ENCODE assay signal across 1 cellular context in genomic region chr7:102424129-102424551, GRCh38.
TF ChIP-seq lines count a peak whose summit lies in the region.

No MANE protein-coding gene starts in this region.

TF ChIP-seq in GM12878, 131 proteins besides CTCF, POLR2A, EP300 and RAD21:
- TF ChIP-seq TCF12 (IDR thresholded peaks at IDR 0.05; ENCODE audit: low read depth, low read length) (peak; percentile 25; the same call in 1 of the 2 replicates), NR2F1 (conservative IDR thresholded peaks at IDR 0.05) (peak; percentile 68), GATAD2B (conservative IDR thresholded peaks at IDR 0.05; ENCODE audit: low read depth) (peak; percentile 25; the same call in 1 of the 2 replicates), DPF2 (IDR thresholded peaks at IDR 0.05) (peak; percentile 21; the same call in 1 of the 2 replicates), BHLHE40 (IDR thresholded peaks at IDR 0.05; ENCODE audit: borderline replicate concordance in 1 of 2, low read depth in 2 of 2, low read length in 1 of 2) (peak in 1 of 2 experiments; percentile 34; a peak in 1 of 4 replicates), SRF (IDR thresholded peaks at IDR 0.05; ENCODE audit: low read depth in 2 of 2, low read length in 2 of 2) (0 out of 4 replicates have a peak, but pooled peaks of 1 of the 2 experiments have one; percentile 15), CHD2 (IDR thresholded peaks at IDR 0.05; ENCODE audit: borderline replicate concordance, low read depth, low read length) (peak; percentile 43; the same call in 1 of the 2 replicates), BMI1 (IDR thresholded peaks at IDR 0.05; ENCODE audit: borderline replicate concordance) (no peak), ASH2L (IDR thresholded peaks at IDR 0.05; ENCODE audit: borderline replicate concordance, low read depth) (no peak)
